In the genomic region with DNA sequence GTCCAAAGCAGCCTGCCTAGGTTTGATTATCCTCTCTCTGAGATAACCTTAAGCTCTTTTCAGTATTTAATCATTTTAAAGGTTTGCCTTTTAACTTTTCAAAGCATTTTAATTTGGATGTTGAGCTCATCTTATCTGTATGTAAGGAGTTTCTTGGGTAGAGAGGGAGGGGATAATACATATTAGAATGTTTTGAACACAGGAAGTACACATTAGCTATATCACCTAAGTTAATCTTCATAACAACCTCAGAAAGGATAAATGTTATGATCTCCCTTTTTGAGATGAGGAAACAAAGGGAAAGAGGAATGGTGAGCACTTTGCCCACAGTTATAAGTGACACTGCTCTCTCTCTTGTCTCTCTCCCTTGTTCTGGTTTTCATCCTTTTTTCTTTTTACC, we compare ENCODE assay signal across 15 cellular contexts. TPM values are rescaled to one million over a fixed set of nuclear protein-coding genes. Genes with fewer than 3 reads are reported as not detected.
DNase-seq lines count a peak whose midpoint lies in the region; ATAC-seq and TF ChIP-seq lines count a peak whose summit lies in the region.
"Had no signal": no experiment of that assay in that cellular context is flagged by ENCODE, and none has a peak within 500 bp of the region (broad histone marks: within the 10 kb centered on the region; RNA-seq: fewer than 3 reads in every experiment).

No MANE protein-coding gene starts in this region.

- peaks cover 9% of the 10 kb centered on the region for H3K36me3 Mint-ChIP-seq in stimulated activated naive CD8-positive, alpha-beta T cell treated with anti-CD3 and anti-CD28 coated beads, Interleukin-15, Interleukin-2, amounts not matched to agents 100 ng/mL and 50 ng/mL, for 24 hours (ENCODE audit: low read depth)
- peaks cover 15% of the 10 kb centered on the region for H3K36me3 Mint-ChIP-seq in activated B cell treated with CpG ODN at 0.5 μM for 24 hours (ENCODE audit: low read depth)
- no peaks in the 10 kb centered on the region for H3K36me3 Mint-ChIP-seq in mesothelial cell of epicardium

- intact Hi-C loops in activated B cell treated with CpG ODN at 0.5 μM for 24 hours (cut with micrococcal nuclease), result loop anchor here (10.0 kb wide), 1 partner anchor 568 kb away; a partner anchor contains a TSS

- CTCF ChIA-PET in activated B cell treated with CpG ODN at 0.5 μM for 24 hours (lab: Charles Lee), result interaction anchor here (1.0 kb wide), 1 partner anchor 31 kb away, joined by 5 read pairs; no protein-coding TSS in a partner anchor

- H3K4me1 Mint-ChIP-seq in stimulated activated naive CD8-positive, alpha-beta T cell treated with anti-CD3 and anti-CD28 coated beads, Interleukin-15, Interleukin-2, amounts not matched to agents 100 ng/mL and 50 ng/mL, for 24 hours (ENCODE audit: low read depth), result peaks cover 51% of the 10 kb centered on the region
- H3K4me1 Mint-ChIP-seq in activated B cell treated with CpG ODN at 0.5 μM for 24 hours, result peaks cover 40% of the 10 kb centered on the region
- H3K4me1 Mint-ChIP-seq in mesothelial cell of epicardium, result peaks cover 36% of the 10 kb centered on the region

- peak overlapping the region; percentile 98 for H3K27ac Mint-ChIP-seq in stimulated activated naive CD8-positive, alpha-beta T cell treated with anti-CD3 and anti-CD28 coated beads, Interleukin-15, Interleukin-2, amounts not matched to agents 100 ng/mL and 50 ng/mL, for 24 hours
- H3K27ac Mint-ChIP-seq in activated B cell treated with CpG ODN at 0.5 μM for 24 hours, result peak overlapping the region; percentile 72
- no peak overlapping the region for H3K27ac Mint-ChIP-seq in mesothelial cell of epicardium

- H3K9me3 Mint-ChIP-seq in stimulated activated naive CD8-positive, alpha-beta T cell treated with anti-CD3 and anti-CD28 coated beads, Interleukin-15, Interleukin-2, amounts not matched to agents 100 ng/mL and 50 ng/mL, for 24 hours, result peaks cover 3% of the 10 kb centered on the region
- no peaks in the 10 kb centered on the region for H3K9me3 Mint-ChIP-seq in activated B cell treated with CpG ODN at 0.5 μM for 24 hours
- peaks cover 4% of the 10 kb centered on the region for H3K9me3 Mint-ChIP-seq in mesothelial cell of epicardium

- POLR2A ChIA-PET in activated B cell treated with CpG ODN at 0.5 μM for 24 hours (lab: Charles Lee), result interaction anchor here (1.1 to 11.1 kb wide), 5 partner anchors 8 to 130 kb away, joined by 3 to 211 read pairs (median 8); a partner anchor contains a TSS

- DNase-seq in stimulated activated naive CD8-positive, alpha-beta T cell treated with anti-CD3 and anti-CD28 coated beads, Interleukin-15, Interleukin-2, amounts not matched to agents 100 U/mL and 50 U/mL, for 24 hours, result no peak
- DNase-seq in activated B cell treated with CpG ODN at 0.5 μM for 24 hours (no peak), mesothelial cell of epicardium (ENCODE audit: low spot score in 2 of 2, unreplicated experiment in 2 of 2) (no peak), mucosa of gallbladder (ENCODE audit: low spot score) (no peak)
- DNase-seq: DMS 273 treated with DMSO at 0.1 percent for 48 hours, KG1, NCI-H1048, NCI-H2029 had no signal

- H3K4me3 Mint-ChIP-seq in stimulated activated naive CD8-positive, alpha-beta T cell treated with anti-CD3 and anti-CD28 coated beads, Interleukin-15, Interleukin-2, amounts not matched to agents 100 ng/mL and 50 ng/mL, for 24 hours, result peak overlapping the region; percentile 92
- H3K4me3 Mint-ChIP-seq in activated B cell treated with CpG ODN at 0.5 μM for 24 hours (peak overlapping the region; percentile 41), mesothelial cell of epicardium (peak overlapping the region; percentile 79)

- TF ChIP-seq CTCF in activated B cell treated with CpG ODN at 0.5 μM for 24 hours (IDR thresholded peaks at IDR 0.05), result no peak
- TF ChIP-seq CTCF in mesothelial cell of epicardium (IDR thresholded peaks at IDR 0.05; ENCODE audit: unreplicated experiment), result no peak

- no peak for ATAC-seq in stimulated activated naive CD8-positive, alpha-beta T cell treated with anti-CD3 and anti-CD28 coated beads, Interleukin-15, Interleukin-2, amounts not matched to agents 100 U/mL and 50 U/mL, for 24 hours
- ATAC-seq in activated B cell treated with CpG ODN at 0.5 μM for 24 hours (ENCODE audit: low read depth), result no peak
- no peak for ATAC-seq in HG02759 (IDR thresholded peaks at IDR 0.05; ENCODE audit: unreplicated experiment)
- no peak for ATAC-seq in activated CD4-positive, CD25-positive, alpha-beta regulatory T cell treated with anti-CD3 and anti-CD28 coated beads, Interleukin-2, amount 50 U/mL, for 24 hours
- ATAC-seq: activated naive CD4-positive, alpha-beta T cell treated with anti-CD3 and anti-CD28 coated beads, Interleukin-2, amount 50 U/mL, for 72 hours; gastroesophageal sphincter; HCT116; sciatic nerve had no signal

- H3K27me3 Mint-ChIP-seq in stimulated activated naive CD8-positive, alpha-beta T cell treated with anti-CD3 and anti-CD28 coated beads, Interleukin-15, Interleukin-2, amounts not matched to agents 100 ng/mL and 50 ng/mL, for 24 hours, result no peaks in the 10 kb centered on the region
- H3K27me3 Mint-ChIP-seq in activated B cell treated with CpG ODN at 0.5 μM for 24 hours (no peaks in the 10 kb centered on the region), mesothelial cell of epicardium (ENCODE audit: low read depth) (peaks cover 14% of the 10 kb centered on the region)

RNA-seq across cellular contexts. Expression of a gene that starts 2.2 kb away (rescaled TPM):
- total RNA-seq in activated B cell treated with CpG ODN at 0.5 μM for 24 hours (158 and 184 TPM in 2 replicates), mesothelial cell of epicardium (174 to 178 TPM (median 176 TPM) in 3 replicates), mucosa of gallbladder (96.4 TPM)

Comparison
In these comparisons a context has a peak if more than half of its experiments do, and no peak if none do; other contexts are left out.
1. H3K4me3 Mint-ChIP-seq: peak in every context shown above with its lines; median percentile 92 in stimulated activated naive CD8-positive, alpha-beta T cell treated with anti-CD3 and anti-CD28 coated beads, Interleukin-15, Interleukin-2, amounts not matched to agents 100 ng/mL and 50 ng/mL, for 24 hours; 79 in mesothelial cell of epicardium; 41 in activated B cell treated with CpG ODN at 0.5 μM for 24 hours.